ENCODE assay signal across 13 cellular contexts in the genomic region with DNA sequence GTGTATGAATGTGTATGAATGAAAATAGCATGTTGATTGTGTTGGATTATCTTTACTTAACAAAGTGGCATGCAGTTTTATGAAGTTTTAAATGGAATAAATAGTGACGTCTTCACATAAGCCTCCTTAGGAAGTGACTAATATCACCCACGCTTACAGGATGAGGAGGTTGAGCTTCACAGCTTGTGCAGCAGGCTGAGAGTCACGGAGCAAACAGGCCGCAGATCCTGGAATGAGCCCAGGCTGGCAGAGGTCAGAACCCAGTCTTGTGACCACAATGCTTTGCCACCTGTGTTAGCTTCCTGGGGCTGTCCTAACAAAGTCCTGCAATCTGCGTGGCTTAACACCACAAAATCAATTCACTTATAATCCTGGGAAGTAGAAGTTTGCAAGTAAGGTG. TPM values are rescaled to one million over a fixed set of nuclear protein-coding genes. Genes with fewer than 3 reads are reported as not detected.
A peak's percentile ranks its signal among the peaks of the same experiment; 100 is the strongest.
DNase-seq lines count a peak whose midpoint lies in the region; ATAC-seq and TF ChIP-seq lines count a peak whose summit lies in the region.
"Had no signal": no experiment of that assay in that cellular context is flagged by ENCODE, and none has a peak within 500 bp of the region (broad histone marks: within the 10 kb centered on the region; RNA-seq: fewer than 3 reads in every experiment).

No MANE protein-coding gene starts in this region.

- intact Hi-C loops in natural killer cell (cut with micrococcal nuclease), result no loop called here
- intact Hi-C loops in tibial artery (cut with DNase I; ENCODE audit: low total_unique reads), result no loop called here

- H3K9me3 Mint-ChIP-seq in activated CD8-positive, alpha-beta memory T cell treated with anti-CD3 and anti-CD28 coated beads, Interleukin-2, amount 10 ng/mL, durations not matched to agents 7 days and 5 days (ENCODE audit: low read depth), result no peaks in the 10 kb centered on the region
- H3K9me3 Mint-ChIP-seq in natural killer cell (no peaks in the 10 kb centered on the region), chondrocyte (ENCODE audit: low read depth) (peaks cover 24% of the 10 kb centered on the region)
- H3K9me3 Mint-ChIP-seq: CD4-positive, alpha-beta T cell had no signal

- CTCF ChIA-PET in activated CD8-positive, alpha-beta memory T cell treated with anti-CD3 and anti-CD28 coated beads, Interleukin-2, amount 10 ng/mL, durations not matched to agents 7 days and 5 days (lab: Charles Lee), result interaction anchor here (1.1 to 1.7 kb wide), 2 partner anchors 38 to 44 kb away, joined by 3 read pairs; no protein-coding TSS in a partner anchor

- H3K4me2 ChIP-seq in Karpas-422 (ENCODE audit: low read depth, low read length, poor library complexity, severe bottlenecking), result no peak overlapping the region

- peaks cover 50% of the 10 kb centered on the region for H3K4me1 Mint-ChIP-seq in activated CD8-positive, alpha-beta memory T cell treated with anti-CD3 and anti-CD28 coated beads, Interleukin-2, amount 10 ng/mL, durations not matched to agents 7 days and 5 days
- H3K4me1 Mint-ChIP-seq in natural killer cell, result peaks cover 58% of the 10 kb centered on the region in 2 donors
- no peaks in the 10 kb centered on the region for H3K4me1 Mint-ChIP-seq in chondrocyte (ENCODE audit: low read depth)

- H4K20me1 ChIP-seq in Karpas-422 (ENCODE audit: insufficient read depth, low read depth, low read length), result peaks cover 2% of the 10 kb centered on the region; the same call in 1 of the 2 replicates

- no peak overlapping the region for H3K27ac ChIP-seq in tibial artery
- no peak overlapping the region for H3K27ac ChIP-seq in Karpas-422 (ENCODE audit: low read length)
- H3K27ac ChIP-seq: coronary artery, prostate gland had no signal

- H3K9ac ChIP-seq in Karpas-422 (ENCODE audit: low read length), result no peak overlapping the region

- no peaks in the 10 kb centered on the region for H3K27me3 ChIP-seq in tibial artery
- H3K27me3 ChIP-seq in Karpas-422 (ENCODE audit: low read length), result peaks cover 2% of the 10 kb centered on the region; the same call in 1 of the 2 replicates

- no peak for TF ChIP-seq CTCF in AG10803 (conservative IDR thresholded peaks at IDR 0.05; ENCODE audit: low read length)
- TF ChIP-seq CTCF in natural killer cell (IDR thresholded peaks at IDR 0.05), result no peak
- TF ChIP-seq CTCF in chondrocyte (IDR thresholded peaks at IDR 0.05), result no peak
- TF ChIP-seq CTCF in tibial artery (IDR thresholded peaks at IDR 0.05), result no peak

- H3K36me3 ChIP-seq in tibial artery (no peaks in the 10 kb centered on the region), Karpas-422 (ENCODE audit: insufficient read depth, low read length) (no peaks in the 10 kb centered on the region)
- H3K36me3 ChIP-seq: prostate gland had no signal

- no peaks in the 10 kb centered on the region for H3K79me2 ChIP-seq in Karpas-422 (ENCODE audit: low read length)

- H3K9me3 ChIP-seq in tibial artery (no peaks in the 10 kb centered on the region), Karpas-422 (ENCODE audit: low read length) (no peaks in the 10 kb centered on the region)
- H3K9me3 ChIP-seq: prostate gland had no signal

- H3K36me3 Mint-ChIP-seq in activated CD8-positive, alpha-beta memory T cell treated with anti-CD3 and anti-CD28 coated beads, Interleukin-2, amount 10 ng/mL, durations not matched to agents 7 days and 5 days, result peaks cover 2% of the 10 kb centered on the region
- H3K36me3 Mint-ChIP-seq in natural killer cell (no peaks in the 10 kb centered on the region), chondrocyte (ENCODE audit: low read depth) (no peaks in the 10 kb centered on the region)

- DNase-seq in AG10803 (ENCODE audit: low read depth) (peak; percentile 4), HS-27A (ENCODE audit: low read depth) (peak; percentile 7), natural killer cell (no peak), chondrocyte (ENCODE audit: low spot score) (no peak), tibial artery (no peak), Karpas-422 (no peak)
- peak; percentile 82 for DNase-seq in activated CD8-positive, alpha-beta memory T cell treated with anti-CD3 and anti-CD28 coated beads, Interleukin-2, amount 10 ng/mL, durations not matched to agents 7 days and 5 days
- DNase-seq: CD4-positive, alpha-beta T cell; NCI-H526 treated with DMSO at 0.1 percent for 48 hours had no signal

- no peak overlapping the region for H2AFZ ChIP-seq in Karpas-422 (ENCODE audit: low read length)

- ATAC-seq in activated CD8-positive, alpha-beta memory T cell treated with anti-CD3 and anti-CD28 coated beads, Interleukin-2, amount 10 ng/mL, durations not matched to agents 7 days and 5 days, result peak; percentile 80
- ATAC-seq in natural killer cell (peak; percentile 62 to 79 (median 68)), HG03571 (IDR thresholded peaks at IDR 0.05; ENCODE audit: unreplicated experiment) (no peak)

- H3K27me3 Mint-ChIP-seq in activated CD8-positive, alpha-beta memory T cell treated with anti-CD3 and anti-CD28 coated beads, Interleukin-2, amount 10 ng/mL, durations not matched to agents 7 days and 5 days, result peaks cover 23% of the 10 kb centered on the region
- H3K27me3 Mint-ChIP-seq in natural killer cell (ENCODE audit: low read depth in 2 of 2) (peaks cover 36 to 61% of the 10 kb centered on the region in 2 donors), chondrocyte (ENCODE audit: low read depth) (no peaks in the 10 kb centered on the region)

- H3K27ac Mint-ChIP-seq in activated CD8-positive, alpha-beta memory T cell treated with anti-CD3 and anti-CD28 coated beads, Interleukin-2, amount 10 ng/mL, durations not matched to agents 7 days and 5 days, result peak overlapping the region; percentile 25
- H3K27ac Mint-ChIP-seq in natural killer cell (no peak overlapping the region), chondrocyte (ENCODE audit: unreplicated experiment) (no peak overlapping the region)
- H3K27ac Mint-ChIP-seq: CD4-positive, alpha-beta T cell; immature natural killer cell had no signal

- H3K4me3 ChIP-seq in AG10803 (ENCODE audit: low read length) (no peak overlapping the region), tibial artery (no peak overlapping the region), Karpas-422 (ENCODE audit: low read length) (no peak overlapping the region)
- H3K4me3 ChIP-seq: coronary artery, prostate gland had no signal

- no peak overlapping the region for H3K4me3 Mint-ChIP-seq in activated CD8-positive, alpha-beta memory T cell treated with anti-CD3 and anti-CD28 coated beads, Interleukin-2, amount 10 ng/mL, durations not matched to agents 7 days and 5 days
- no peak overlapping the region for H3K4me3 Mint-ChIP-seq in natural killer cell
- no peak overlapping the region for H3K4me3 Mint-ChIP-seq in chondrocyte (ENCODE audit: unreplicated experiment)
- H3K4me3 Mint-ChIP-seq: CD4-positive, alpha-beta T cell had no signal

- no peaks in the 10 kb centered on the region for H3K9me2 ChIP-seq in Karpas-422 (replicated peaks; ENCODE audit: insufficient read depth, low read length)

- H3K4me1 ChIP-seq in tibial artery (no peaks in the 10 kb centered on the region), Karpas-422 (ENCODE audit: low read length) (no peaks in the 10 kb centered on the region)
- H3K4me1 ChIP-seq: prostate gland had no signal

RNA-seq across cellular contexts. Expression of a gene that starts 20.8 kb away (rescaled TPM):
- 1 to 10 TPM; 1.4 to 6.8 TPM for total RNA-seq in activated CD8-positive, alpha-beta memory T cell treated with anti-CD3 and anti-CD28 coated beads, Interleukin-2, amount 10 ng/mL, durations not matched to agents 7 days and 5 days
- total RNA-seq in natural killer cell (10 to 100 TPM; 44.1 to 67.7 (median 53.3) TPM), chondrocyte (not detected in 3 replicates)
- not detected in 2 replicates for total RNA-seq in Karpas-422 (2014; rRNA removed; shearing (Covaris generic); ENCODE audit: low replicate concordance)
- total RNA-seq: prostate gland had no signal

RNA-seq across cellular contexts. Expression of a gene that starts 50.2 kb away (rescaled TPM):
- total RNA-seq in activated CD8-positive, alpha-beta memory T cell treated with anti-CD3 and anti-CD28 coated beads, Interleukin-2, amount 10 ng/mL, durations not matched to agents 7 days and 5 days, result under 1 TPM in 1 of 2 experiments, not detected in 1; 0.14 TPM
- total RNA-seq in natural killer cell, result 1 to 10 TPM; 1.4 to 8.4 (median 5.6) TPM
- total RNA-seq in chondrocyte, result not detected in 3 replicates
- total RNA-seq in Karpas-422 (2014; rRNA removed; shearing (Covaris generic); ENCODE audit: low replicate concordance), result not detected in 2 replicates

RNA-seq across cellular contexts. Expression of a gene that starts 50.3 kb away (rescaled TPM):
- total RNA-seq in activated CD8-positive, alpha-beta memory T cell treated with anti-CD3 and anti-CD28 coated beads, Interleukin-2, amount 10 ng/mL, durations not matched to agents 7 days and 5 days, result under 1 TPM in 1 of 2 experiments, not detected in 1; 0.61 TPM
- total RNA-seq in natural killer cell (not detected), chondrocyte (62.9 to 66.4 TPM (median 66.4 TPM) in 3 replicates)
- total RNA-seq in Karpas-422 (2014; rRNA removed; shearing (Covaris generic); ENCODE audit: low replicate concordance), result not detected in 2 replicates
- total RNA-seq: CD4-positive, alpha-beta T cell had no signal

RNA-seq across cellular contexts. Expression of a gene that starts 59.8 kb away (rescaled TPM):
- total RNA-seq in activated CD8-positive, alpha-beta memory T cell treated with anti-CD3 and anti-CD28 coated beads, Interleukin-2, amount 10 ng/mL, durations not matched to agents 7 days and 5 days, result 1 to 10 TPM; 6.3 to 7.2 TPM
- total RNA-seq in natural killer cell (1 to 10 TPM; 3.2 to 5.6 (median 4.3) TPM), chondrocyte (10.2 to 14.8 TPM (median 13.2 TPM) in 3 replicates)
- total RNA-seq in Karpas-422 (2014; rRNA removed; shearing (Covaris generic); ENCODE audit: low replicate concordance), result 5.0 and 14.1 TPM in 2 replicates

Comparison
In these comparisons a context has a peak if more than half of its experiments do, and no peak if none do; other contexts are left out.
1. DNase-seq: peak in AG10803 (single experiment), HS-27A (single experiment) and activated CD8-positive, alpha-beta memory T cell treated with anti-CD3 and anti-CD28 coated beads, Interleukin-2, amount 10 ng/mL, durations not matched to agents 7 days and 5 days (single experiment); none in natural killer cell (single experiment), chondrocyte (single experiment), tibial artery (0 of 2) and Karpas-422 (single experiment).
2. RNA of a gene that starts 20.8 kb away (total RNA-seq): 44.1 to 67.7 TPM in natural killer cell; 1.4 to 6.8 TPM in activated CD8-positive, alpha-beta memory T cell treated with anti-CD3 and anti-CD28 coated beads, Interleukin-2, amount 10 ng/mL, durations not matched to agents 7 days and 5 days, not detected in chondrocyte and not detected in Karpas-422; every median in the first group is over 4 times any median in the second.
3. RNA of a gene that starts 50.3 kb away (total RNA-seq): 62.9 to 66.4 TPM in chondrocyte; 0.61 TPM in activated CD8-positive, alpha-beta memory T cell treated with anti-CD3 and anti-CD28 coated beads, Interleukin-2, amount 10 ng/mL, durations not matched to agents 7 days and 5 days, not detected in natural killer cell and not detected in Karpas-422; every median in the first group is over 10 times any median in the second.